13 cellular contexts compared by ENCODE assay signal in the genomic region with DNA sequence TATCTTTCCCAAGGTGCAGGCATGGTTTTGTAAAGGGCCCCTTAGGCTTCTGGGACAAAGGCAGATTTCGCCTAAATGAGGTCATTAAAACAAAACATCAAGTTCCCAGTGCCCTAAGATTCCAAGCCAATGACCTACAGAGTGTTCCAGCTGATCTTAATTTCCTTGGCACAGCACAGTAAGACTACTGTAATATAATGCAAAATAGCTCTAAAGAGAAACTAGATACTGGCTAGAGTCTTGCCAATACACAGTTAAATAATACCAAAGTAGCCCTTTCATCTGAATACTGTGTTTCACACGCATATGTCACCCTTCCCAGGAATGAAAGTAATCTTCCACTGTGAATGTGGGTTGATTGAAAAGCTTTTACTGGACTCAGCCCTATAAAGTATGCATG. TPM values are rescaled to one million over a fixed set of nuclear protein-coding genes. Genes with fewer than 3 reads are reported as not detected.
DNase-seq lines count a peak whose midpoint lies in the region; ATAC-seq and TF ChIP-seq lines count a peak whose summit lies in the region.
"Had no signal": no experiment of that assay in that cellular context is flagged by ENCODE, and none has a peak within 500 bp of the region (broad histone marks: within the 10 kb centered on the region; RNA-seq: fewer than 3 reads in every experiment).

No MANE protein-coding gene starts in this region.

- no peaks in the 10 kb centered on the region for H3K79me2 ChIP-seq in parathyroid adenoma

- H3K4me3 ChIP-seq in fibroblast of the aortic adventitia (ENCODE audit: low read depth, low read length), result no peak overlapping the region
- no peak overlapping the region for H3K4me3 ChIP-seq in parathyroid adenoma (ENCODE audit: low read depth, low read length)
- H3K4me3 ChIP-seq: BLaER1 had no signal

- H2AFZ ChIP-seq in parathyroid adenoma, result peak overlapping the region; percentile 5

- H3K4me1 ChIP-seq in parathyroid adenoma, result no peaks in the 10 kb centered on the region
- H3K4me1 ChIP-seq: BLaER1 had no signal

- no peaks in the 10 kb centered on the region for H3K9me3 ChIP-seq in parathyroid adenoma (ENCODE audit: control insufficient read depth, low read length)
- H3K9me3 ChIP-seq: BLaER1 had no signal

- H3K27ac ChIP-seq in parathyroid adenoma, result no peak overlapping the region
- H3K27ac ChIP-seq: BLaER1 had no signal

- H3K9ac ChIP-seq in parathyroid adenoma, result no peak overlapping the region
- H3K9ac ChIP-seq: BLaER1 had no signal

- no peak overlapping the region for H3K4me2 ChIP-seq in parathyroid adenoma (ENCODE audit: low read length)
- H3K4me2 ChIP-seq: BLaER1 had no signal

- H3K36me3 ChIP-seq in parathyroid adenoma (ENCODE audit: control insufficient read depth, insufficient read depth, low read length), result no peaks in the 10 kb centered on the region
- H3K36me3 ChIP-seq: BLaER1 had no signal

- no peak for ATAC-seq in HG02840 (IDR thresholded peaks at IDR 0.05; ENCODE audit: low FRiP score, unreplicated experiment)
- ATAC-seq: activated CD4-positive, CD25-positive, alpha-beta regulatory T cell treated with anti-CD3 and anti-CD28 coated beads, Interleukin-2, amount 50 U/mL, for 24 hours had no signal

- TF ChIP-seq CTCF in fibroblast of the aortic adventitia (IDR thresholded peaks at IDR 0.05; ENCODE audit: insufficient read depth, low read length), result no peak
- no peak for TF ChIP-seq CTCF in parathyroid adenoma (IDR thresholded peaks at IDR 0.05)

- no peaks in the 10 kb centered on the region for H3K27me3 ChIP-seq in parathyroid adenoma (ENCODE audit: control insufficient read depth, insufficient read depth, low read length)
- H3K27me3 ChIP-seq: BLaER1 had no signal

- DNase-seq in AG20443 (ENCODE audit: low spot score) (peak; percentile 48), RPMI7951 (ENCODE audit: low read depth) (peak; percentile 3), fibroblast of the aortic adventitia (ENCODE audit: low read depth) (peak; percentile 73), RKO (ENCODE audit: low spot score) (no peak), islet precursor cell (no peak), NCI-H82 (lab: John Stamatoyannopoulos, UW) (no peak)
- DNase-seq: activated T-cell treated with anti-CD3 and anti-CD28 coated beads for 4 hours, H7, kidney glomerular epithelial cell had no signal

RNA-seq across cellular contexts. Expression of a gene that starts 14.7 kb away (rescaled TPM):
- not detected in 2 replicates for total RNA-seq in RPMI7951 (2014; rRNA removed; shearing (Covaris generic))
- 6.1 and 6.9 TPM in 2 replicates for total RNA-seq in fibroblast of the aortic adventitia (ENCODE audit: low replicate concordance)

Comparison
In these comparisons a context has a peak if more than half of its experiments do, and no peak if none do; other contexts are left out.
1. DNase-seq: peak in AG20443 (single experiment), RPMI7951 (single experiment) and fibroblast of the aortic adventitia (single experiment); none in RKO (single experiment), islet precursor cell (single experiment) and NCI-H82 (single experiment).